In the genomic region with DNA sequence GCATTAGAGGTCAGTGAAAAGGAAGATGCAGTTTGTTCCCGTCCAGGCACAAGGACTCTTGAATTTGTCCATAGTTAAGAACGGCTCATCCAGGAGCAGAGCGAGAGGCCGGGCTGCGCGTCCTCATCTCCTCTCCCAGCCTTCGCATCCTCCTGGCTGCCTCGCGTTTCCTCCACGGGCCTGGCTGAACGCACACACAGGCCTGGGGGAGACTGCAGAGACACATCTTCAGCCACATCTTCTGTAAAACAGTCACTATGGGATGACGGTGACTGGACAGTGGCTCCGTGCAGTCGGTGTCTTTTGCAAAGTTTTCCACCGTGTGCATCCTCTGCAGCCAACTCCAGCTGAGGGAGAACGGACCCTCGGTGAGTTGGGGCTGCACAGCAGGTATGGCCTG, we compare ENCODE assay signal across 17 cellular contexts.
DNase-seq lines count a peak whose midpoint lies in the region; ATAC-seq, FAIRE-seq and TF ChIP-seq lines count a peak whose summit lies in the region.
"Had no signal": no experiment of that assay in that cellular context is flagged by ENCODE, and none has a peak within 500 bp of the region (broad histone marks: within the 10 kb centered on the region; RNA-seq: fewer than 3 reads in every experiment).

No MANE protein-coding gene starts in this region.

- H3K4me3 ChIP-seq in right atrium auricular region (no peak overlapping the region), sigmoid colon (no peak overlapping the region), small intestine (ENCODE audit: low read depth in 1 of 2, low read length in 2 of 2) (no peak overlapping the region)
- H3K4me3 ChIP-seq: SJSA1 had no signal

- H3K36me3 ChIP-seq in right atrium auricular region (no peaks in the 10 kb centered on the region), sigmoid colon (no peaks in the 10 kb centered on the region), small intestine (ENCODE audit: control insufficient read depth in 2 of 2, insufficient read depth in 2 of 2, low read length in 2 of 2) (no peaks in the 10 kb centered on the region)
- H3K36me3 ChIP-seq: SJSA1 had no signal

- peak overlapping the region; percentile 64 for H3K4me3 Mint-ChIP-seq in dendritic cell treated with granulocyte-macrophage colony-stimulating factor and Interleukin-4, amounts not matched to agents 40 ng/mL and 50 ng/mL, for 4 days

- H3K27ac ChIP-seq in right atrium auricular region (peak overlapping the region; percentile 49 to 56), sigmoid colon (peak overlapping the region in 3 of 4 donors; percentile 7 to 39 (median 13)), small intestine (ENCODE audit: low read depth in 1 of 2, low read length in 1 of 2) (peak overlapping the region in 1 of 2 donors; percentile 63)
- H3K27ac ChIP-seq: SJSA1 had no signal

- no peak for FAIRE-seq in small intestine (lab: Jason Lieb, UNC)
- FAIRE-seq: A204.1 had no signal

- no peaks in the 10 kb centered on the region for H3K9me3 Mint-ChIP-seq in dendritic cell treated with granulocyte-macrophage colony-stimulating factor and Interleukin-4, amounts not matched to agents 40 ng/mL and 50 ng/mL, for 4 days

- intact Hi-C loops in Right ventricle myocardium superior (cut with DNase I), result no loop called here
- intact Hi-C loops in dendritic cell treated with granulocyte-macrophage colony-stimulating factor and Interleukin-4, amounts not matched to agents 40 ng/mL and 50 ng/mL, for 4 days (cut with micrococcal nuclease), result loop anchor here (5.0 kb wide), 3 partner anchors 76 to 286 kb away; a partner anchor contains a TSS
- intact Hi-C loops in sigmoid colon (cut with DNase I), result no loop called here

- H3K27me3 Mint-ChIP-seq in dendritic cell treated with granulocyte-macrophage colony-stimulating factor and Interleukin-4, amounts not matched to agents 40 ng/mL and 50 ng/mL, for 4 days, result peaks cover 6% of the 10 kb centered on the region

- H3K36me3 Mint-ChIP-seq in dendritic cell treated with granulocyte-macrophage colony-stimulating factor and Interleukin-4, amounts not matched to agents 40 ng/mL and 50 ng/mL, for 4 days (ENCODE audit: low read depth), result no peaks in the 10 kb centered on the region

- 96 to 97% methylated on average over 17 of the region's 17 CpGs for WGBS in sigmoid colon, 2 donors
- WGBS in small intestine, 3 donors, result 93 to 96% (median 95%) methylated on average over 17 of the region's 17 CpGs

- no peak for TF ChIP-seq EP300 in sigmoid colon (IDR thresholded peaks at IDR 0.05)

- TF ChIP-seq POLR2A in sigmoid colon (IDR thresholded peaks at IDR 0.05), result no peak

- H3K9me3 ChIP-seq in right atrium auricular region (no peaks in the 10 kb centered on the region), sigmoid colon (no peaks in the 10 kb centered on the region), small intestine (ENCODE audit: control insufficient read depth, low read depth) (no peaks in the 10 kb centered on the region)
- H3K9me3 ChIP-seq: SJSA1 had no signal

- TF ChIP-seq CTCF in right atrium auricular region (IDR thresholded peaks at IDR 0.05) (no peak), sigmoid colon (IDR thresholded peaks at IDR 0.05) (no peak)

- ATAC-seq in Right ventricle myocardium superior (ENCODE audit: poor library complexity), result no peak
- no peak for ATAC-seq in GM18870 (IDR thresholded peaks at IDR 0.05; ENCODE audit: unreplicated experiment)
- ATAC-seq in HG03439 (IDR thresholded peaks at IDR 0.05; ENCODE audit: unreplicated experiment), result no peak

- H3K4me1 ChIP-seq in right atrium auricular region, result peaks cover 0 to 49% of the 10 kb centered on the region in 2 donors
- no peaks in the 10 kb centered on the region for H3K4me1 ChIP-seq in sigmoid colon
- no peaks in the 10 kb centered on the region for H3K4me1 ChIP-seq in small intestine (ENCODE audit: control insufficient read depth in 2 of 2, insufficient read depth in 1 of 2, low read depth in 1 of 2, low read length in 1 of 2)

- DNase-seq in right atrium auricular region (ENCODE audit: low spot score), result no peak
- DNase-seq in Right ventricle myocardium superior, result no peak
- DNase-seq in sigmoid colon, result no peak
- DNase-seq in activated CD4-positive, alpha-beta T cell treated with anti-CD3 and anti-CD28 coated beads, Interleukin-2, amount 50 U/mL, for 4 hours, result no peak
- no peak for DNase-seq in small intestine
- DNase-seq: DMS153; NCI-H1417 treated with DMSO at 0.1 percent for 48 hours; NCI-H1930; NCI-H446; NCI-H69; NK-92 treated with Interleukin-12 subunit alpha and Interleukin-12 subunit beta, amount 100 ng/mL, for 24 hours; OCI-M1 had no signal

- peaks cover 93% of the 10 kb centered on the region for H3K4me1 Mint-ChIP-seq in dendritic cell treated with granulocyte-macrophage colony-stimulating factor and Interleukin-4, amounts not matched to agents 40 ng/mL and 50 ng/mL, for 4 days (ENCODE audit: low read depth)

- H3K27me3 ChIP-seq in right atrium auricular region, result no peaks in the 10 kb centered on the region
- no peaks in the 10 kb centered on the region for H3K27me3 ChIP-seq in sigmoid colon
- no peaks in the 10 kb centered on the region for H3K27me3 ChIP-seq in small intestine (ENCODE audit: control insufficient read depth in 2 of 2, insufficient read depth in 2 of 2, low read length in 2 of 2)
- H3K27me3 ChIP-seq: SJSA1 had no signal

- peak overlapping the region; percentile 94 for H3K27ac Mint-ChIP-seq in dendritic cell treated with granulocyte-macrophage colony-stimulating factor and Interleukin-4, amounts not matched to agents 40 ng/mL and 50 ng/mL, for 4 days
